ENCODE assay signal across 8 cellular contexts in the genomic region with DNA sequence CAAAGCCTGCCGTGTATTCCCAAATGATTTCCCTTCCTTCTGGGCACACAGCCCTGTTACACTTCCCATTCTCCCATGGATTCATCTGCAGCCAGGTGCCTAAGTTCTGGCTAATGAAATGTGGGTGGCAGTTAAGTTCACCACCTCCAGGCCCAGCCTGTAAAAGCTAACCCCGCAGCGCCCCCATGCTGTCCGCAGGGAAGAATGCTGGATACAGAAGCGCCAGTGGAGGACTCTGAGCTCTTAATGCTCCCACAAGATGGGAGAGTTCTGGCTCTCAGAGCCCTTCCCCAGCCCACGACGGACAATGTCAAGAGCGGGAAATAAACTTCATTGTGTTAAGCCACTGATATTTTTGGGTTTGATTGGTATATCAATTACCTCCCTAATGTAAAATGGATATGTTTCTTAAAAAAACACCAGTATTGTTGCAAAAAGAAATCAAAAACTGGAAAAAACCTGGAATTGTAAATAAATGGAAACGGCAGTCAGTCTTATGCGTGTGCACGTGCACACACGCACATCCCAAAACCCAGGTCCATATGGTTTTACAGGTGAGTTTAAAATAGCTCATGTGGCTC. TPM values are rescaled to one million over a fixed set of nuclear protein-coding genes. Genes with fewer than 3 reads are reported as not detected.
DNase-seq lines count a peak whose midpoint lies in the region; ATAC-seq, FAIRE-seq and TF ChIP-seq lines count a peak whose summit lies in the region.

No MANE protein-coding gene starts in this region.

- no peak overlapping the region for H3K4me3 ChIP-seq in HCT116 (replicated peaks in 1 of 2; ENCODE audit: low read depth in 1 of 2, low read length in 2 of 2)

- H3K79me2 ChIP-seq in HCT116 (ENCODE audit: insufficient read depth, low read length), result no peaks in the 10 kb centered on the region

- TF ChIP-seq CTCF in HCT116 (IDR thresholded peaks at IDR 0.05 in 2 of 3, conservative IDR thresholded peaks at IDR 0.05 in 1 of 3; ENCODE audit: borderline replicate concordance in 1 of 3, insufficient read depth in 1 of 3, low read depth in 2 of 3, low read length in 2 of 3), result peak; percentile 86 to 88 (median 88)

- no peak overlapping the region for H3K4me3 Mint-ChIP-seq in activated CD4-positive, alpha-beta T cell treated with anti-CD3 and anti-CD28 coated beads, Interleukin-2, amount 10 ng/mL, durations not matched to agents 24 days and 14 days

- H3K27ac ChIP-seq in HCT116 (ENCODE audit: low read depth, low read length), result no peak overlapping the region

- no peaks in the 10 kb centered on the region for H3K9me3 ChIP-seq in HCT116 (ENCODE audit: control insufficient read depth in 1 of 2, insufficient read depth in 1 of 2, low read depth in 1 of 2, low read length in 2 of 2)

- no TSS peak for BruUV-seq in HCT116 (replicated peaks; lab: Mats Ljungman, UMichigan)

- H3K9ac ChIP-seq in HCT116 (ENCODE audit: low read length), result no peak overlapping the region

- CTCF ChIA-PET in HCT116 (lab: Charles Lee), result interaction anchor here (0.6 to 3.7 kb wide), 20 partner anchors 8 to 884 kb away, joined by 3 to 58 read pairs (median 5); a partner anchor contains a TSS

- RAD21 ChIA-PET in HCT116 (lab: Charles Lee; ENCODE audit: low non-redundant PET in 1 of 2, low total read pairs in 2 of 2, uncharacterized antibody in 2 of 2, unreplicated experiment in 2 of 2), result interaction anchor here in 1 of 2 experiments (0.9 to 1.2 kb wide), 2 partner anchors 107 to 140 kb away, joined by 3 to 5 read pairs; no protein-coding TSS in a partner anchor

- no peaks in the 10 kb centered on the region for H3K9me2 ChIP-seq in HCT116 (ENCODE audit: insufficient read depth)

- peak overlapping the region; percentile 19 for H2AFZ ChIP-seq in HCT116 (ENCODE audit: low read depth, low read length, poor library complexity, severe bottlenecking)

- no peaks in the 10 kb centered on the region for H3K27me3 ChIP-seq in HCT116 (ENCODE audit: insufficient read depth, low read length)

- H3K36me3 ChIP-seq in HCT116 (ENCODE audit: control insufficient read depth in 1 of 2, insufficient read depth in 2 of 2, low read length in 2 of 2), result no peaks in the 10 kb centered on the region

- no peaks in the 10 kb centered on the region for H3K36me3 Mint-ChIP-seq in activated CD4-positive, alpha-beta T cell treated with anti-CD3 and anti-CD28 coated beads, Interleukin-2, amount 10 ng/mL, durations not matched to agents 24 days and 14 days (ENCODE audit: low read depth)

- H3K4me2 ChIP-seq in HCT116 (ENCODE audit: low read length), result no peak overlapping the region

- TF ChIP-seq POLR2A in HCT116 (IDR thresholded peaks at IDR 0.05; ENCODE audit: borderline replicate concordance, extremely low read depth, insufficient read depth, insufficient read length), result no peak

- no peak for FAIRE-seq in urothelium cell line (lab: Jason Lieb, UNC)

- H3K9me3 Mint-ChIP-seq in activated CD4-positive, alpha-beta T cell treated with anti-CD3 and anti-CD28 coated beads, Interleukin-2, amount 10 ng/mL, durations not matched to agents 24 days and 14 days, result peaks cover 3% of the 10 kb centered on the region

- peaks cover 17% of the 10 kb centered on the region for H3K27me3 Mint-ChIP-seq in activated CD4-positive, alpha-beta T cell treated with anti-CD3 and anti-CD28 coated beads, Interleukin-2, amount 10 ng/mL, durations not matched to agents 24 days and 14 days

- DNase-seq in activated CD4-positive, alpha-beta T cell treated with anti-CD3 and anti-CD28 coated beads, Interleukin-2, amount 10 ng/mL, durations not matched to agents 24 days and 14 days, result peak; percentile 73
- DNase-seq in activated CD4-positive, alpha-beta T cell treated with anti-CD3 and anti-CD28 coated beads for 1 hour, result no peak
- DNase-seq in HCT116 (ENCODE audit: low read depth, low spot score) (peak; percentile 74), NCI-H226 (peak; percentile 45), amniotic epithelial cell (ENCODE audit: low read depth) (peak; percentile 44), islet precursor cell (peak; percentile 89), urothelium cell line (ENCODE audit: low spot score) (peak; percentile 75), amygdala (lab: John Stamatoyannopoulos, UW) (no peak)

- H3K27ac Mint-ChIP-seq in activated CD4-positive, alpha-beta T cell treated with anti-CD3 and anti-CD28 coated beads, Interleukin-2, amount 10 ng/mL, durations not matched to agents 24 days and 14 days, result no peak overlapping the region

- peak; percentile 100 for ATAC-seq in HCT116

- POLR2A ChIA-PET in HCT116 (lab: Charles Lee), result interaction anchor here (1.4 kb wide), 1 partner anchor 107 kb away, joined by 4 read pairs; no protein-coding TSS in a partner anchor

- no peaks in the 10 kb centered on the region for H3K4me1 ChIP-seq in HCT116 (ENCODE audit: control insufficient read depth in 1 of 2, insufficient read depth in 2 of 2, low read length in 2 of 2)

- H3K4me1 Mint-ChIP-seq in activated CD4-positive, alpha-beta T cell treated with anti-CD3 and anti-CD28 coated beads, Interleukin-2, amount 10 ng/mL, durations not matched to agents 24 days and 14 days, result no peaks in the 10 kb centered on the region

- intact Hi-C loops in activated CD4-positive, alpha-beta T cell treated with anti-CD3 and anti-CD28 coated beads, Interleukin-2, amount 10 ng/mL, durations not matched to agents 24 days and 14 days (cut with micrococcal nuclease), result no loop called here
- intact Hi-C loops in HCT116 (cut with micrococcal nuclease), result loop anchor here (1.0 to 5.0 kb wide), 3 partner anchors 108 to 274 kb away; no protein-coding TSS in a partner anchor

- TF ChIP-seq RAD21 in HCT116 (IDR thresholded peaks at IDR 0.05; ENCODE audit: low read depth), result peak; percentile 89

- no peaks in the 10 kb centered on the region for H4K20me1 ChIP-seq in HCT116 (ENCODE audit: insufficient read depth)

TF ChIP-seq in HCT116, 20 proteins besides CTCF, POLR2A, EP300 and RAD21:
- TF ChIP-seq CBX3 (IDR thresholded peaks at IDR 0.05; ENCODE audit: low read depth), result no peak; the same call in 1 of the 2 replicates
- TF ChIP-seq YY1 (IDR thresholded peaks at IDR 0.05; ENCODE audit: extremely low read depth, insufficient replicate concordance, low read depth, low read length), result peak; percentile 61

RNA-seq across cellular contexts. Expression of a gene that starts 37.7 kb away (rescaled TPM):
- total RNA-seq in activated CD4-positive, alpha-beta T cell treated with anti-CD3 and anti-CD28 coated beads, Interleukin-2, amount 10 ng/mL, durations not matched to agents 24 days and 14 days, result 0.14 TPM in 1 of 2 replicates, not detected in the other
- total RNA-seq in HCT116 (2021; ENCODE audit: unreplicated experiment), result 0.22 TPM
- 0.01 TPM in 1 of 2 replicates, not detected in the other for polyA plus RNA-seq in HCT116 (2012)

Comparison
In these comparisons a context has a peak if more than half of its experiments do, and no peak if none do; other contexts are left out.
1. DNase-seq: peak in activated CD4-positive, alpha-beta T cell treated with anti-CD3 and anti-CD28 coated beads, Interleukin-2, amount 10 ng/mL, durations not matched to agents 24 days and 14 days (single experiment), HCT116 (single experiment), NCI-H226 (single experiment), amniotic epithelial cell (single experiment), islet precursor cell (single experiment) and urothelium cell line (single experiment); none in activated CD4-positive, alpha-beta T cell treated with anti-CD3 and anti-CD28 coated beads for 1 hour (single experiment) and amygdala (0 of 56).